ENCODE assay signal across 17 cellular contexts in the genomic region with DNA sequence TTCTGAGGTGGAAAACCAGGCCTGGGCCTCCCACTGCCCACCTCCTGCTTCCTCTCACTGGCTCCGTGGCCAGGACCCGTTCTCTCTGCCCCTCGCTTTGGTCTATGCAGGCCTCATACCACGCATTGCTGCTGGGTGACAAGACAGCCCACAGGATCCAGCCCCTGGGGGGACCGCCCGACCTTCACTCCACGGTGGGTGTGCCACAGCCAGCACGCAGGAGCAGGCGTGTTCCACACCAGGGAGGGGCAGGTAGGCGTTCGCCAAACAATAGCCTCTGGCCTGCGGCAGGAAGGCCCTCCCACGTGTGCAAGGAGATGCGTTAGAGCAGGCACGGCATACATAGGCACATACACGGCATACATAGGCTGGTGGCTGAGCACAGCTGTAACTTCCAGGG.
A peak's percentile ranks its signal among the peaks of the same experiment; 100 is the strongest.
DNase-seq lines count a peak whose midpoint lies in the region; ATAC-seq and TF ChIP-seq lines count a peak whose summit lies in the region.
"Had no signal": no experiment of that assay in that cellular context is flagged by ENCODE, and none has a peak within 500 bp of the region (broad histone marks: within the 10 kb centered on the region; RNA-seq: fewer than 3 reads in every experiment).

No MANE protein-coding gene starts in this region.

- peak; percentile 38 for ATAC-seq in stimulated activated memory B cell treated with anti-CD40 and anti-IgM and Interleukin-4, amounts not matched to agents 10 μg/mL and 1 μg/mL and 100 μg/mL, for 72 hours
- no peak for ATAC-seq in GM21717 (IDR thresholded peaks at IDR 0.05; ENCODE audit: unreplicated experiment)
- ATAC-seq: heart left ventricle had no signal

- no peak overlapping the region for H3K4me3 Mint-ChIP-seq in glutamatergic neuron (ENCODE audit: unreplicated experiment)
- H3K4me3 Mint-ChIP-seq in stimulated activated memory B cell treated with anti-CD40 and anti-IgM and Interleukin-4, amounts not matched to agents 10 μg/mL and 1 μg/mL and 100 μg/mL, for 72 hours = no peak overlapping the region
- no peak overlapping the region for H3K4me3 Mint-ChIP-seq in T-helper 2 cell treated with Interferon-gamma antibody and Interleukin-4, amounts not matched to agents 5 μg/mL and 100 μg/mL, for 36 hours

- peak overlapping the region; percentile 38 for H3K27ac Mint-ChIP-seq in glutamatergic neuron (ENCODE audit: unreplicated experiment)
- no peak overlapping the region for H3K27ac Mint-ChIP-seq in stimulated activated memory B cell treated with anti-CD40 and anti-IgM and Interleukin-4, amounts not matched to agents 10 μg/mL and 1 μg/mL and 100 μg/mL, for 72 hours
- no peak overlapping the region for H3K27ac Mint-ChIP-seq in T-helper 2 cell treated with Interferon-gamma antibody and Interleukin-4, amounts not matched to agents 5 μg/mL and 100 μg/mL, for 36 hours
- H3K27ac Mint-ChIP-seq: activated T-helper 2 cell treated with anti-CD3 and anti-CD28 coated beads, Interferon-gamma antibody, Interleukin-2, Interleukin-4, amounts not matched to agents 10 μg/mL and 5 μg/mL and 100 μg/mL, durations not matched to agents 14 hours and 24 hours and 36 hours had no signal

- no peak for TF ChIP-seq CTCF in glutamatergic neuron (IDR thresholded peaks at IDR 0.05; ENCODE audit: partially characterized antibody, unreplicated experiment)

- H3K27me3 Mint-ChIP-seq in glutamatergic neuron (ENCODE audit: unreplicated experiment) = peaks cover 7% of the 10 kb centered on the region
- peaks cover 43% of the 10 kb centered on the region for H3K27me3 Mint-ChIP-seq in stimulated activated memory B cell treated with anti-CD40 and anti-IgM and Interleukin-4, amounts not matched to agents 10 μg/mL and 1 μg/mL and 100 μg/mL, for 72 hours
- peaks cover 10% of the 10 kb centered on the region for H3K27me3 Mint-ChIP-seq in T-helper 2 cell treated with Interferon-gamma antibody and Interleukin-4, amounts not matched to agents 5 μg/mL and 100 μg/mL, for 36 hours (ENCODE audit: low read depth)

- H3K36me3 Mint-ChIP-seq in glutamatergic neuron (ENCODE audit: unreplicated experiment) = no peaks in the 10 kb centered on the region
- H3K36me3 Mint-ChIP-seq in stimulated activated memory B cell treated with anti-CD40 and anti-IgM and Interleukin-4, amounts not matched to agents 10 μg/mL and 1 μg/mL and 100 μg/mL, for 72 hours = no peaks in the 10 kb centered on the region
- no peaks in the 10 kb centered on the region for H3K36me3 Mint-ChIP-seq in T-helper 2 cell treated with Interferon-gamma antibody and Interleukin-4, amounts not matched to agents 5 μg/mL and 100 μg/mL, for 36 hours (ENCODE audit: low read depth)

- peaks cover 55% of the 10 kb centered on the region for H3K4me1 Mint-ChIP-seq in glutamatergic neuron (ENCODE audit: low read depth, unreplicated experiment)
- H3K4me1 Mint-ChIP-seq in stimulated activated memory B cell treated with anti-CD40 and anti-IgM and Interleukin-4, amounts not matched to agents 10 μg/mL and 1 μg/mL and 100 μg/mL, for 72 hours = peaks cover 8% of the 10 kb centered on the region
- H3K4me1 Mint-ChIP-seq in T-helper 2 cell treated with Interferon-gamma antibody and Interleukin-4, amounts not matched to agents 5 μg/mL and 100 μg/mL, for 36 hours (ENCODE audit: low read depth) = peaks cover 2% of the 10 kb centered on the region

- peaks cover 11% of the 10 kb centered on the region for H3K9me3 Mint-ChIP-seq in glutamatergic neuron (ENCODE audit: unreplicated experiment)
- H3K9me3 Mint-ChIP-seq in stimulated activated memory B cell treated with anti-CD40 and anti-IgM and Interleukin-4, amounts not matched to agents 10 μg/mL and 1 μg/mL and 100 μg/mL, for 72 hours = no peaks in the 10 kb centered on the region
- no peaks in the 10 kb centered on the region for H3K9me3 Mint-ChIP-seq in T-helper 2 cell treated with Interferon-gamma antibody and Interleukin-4, amounts not matched to agents 5 μg/mL and 100 μg/mL, for 36 hours
- H3K9me3 Mint-ChIP-seq: activated T-helper 2 cell treated with anti-CD3 and anti-CD28 coated beads, Interferon-gamma antibody, Interleukin-2, Interleukin-4, amounts not matched to agents 10 μg/mL and 5 μg/mL and 100 μg/mL, durations not matched to agents 14 hours and 24 hours and 36 hours had no signal

- peak; percentile 23 for DNase-seq in activated CD4-positive, CD25-positive, alpha-beta regulatory T cell treated with anti-CD3 and anti-CD28 coated beads, Interleukin-2, amount 50 U/mL, for 72 hours
- DNase-seq in activated CD4-positive, CD25-positive, alpha-beta regulatory T cell (lab: John Stamatoyannopoulos, UW) = no peak
- peak; percentile 54 for DNase-seq in SW480 (ENCODE audit: low spot score)
- no peak for DNase-seq in glutamatergic neuron
- no peak for DNase-seq in T-helper 2 cell treated with Interferon-gamma antibody and Interleukin-4, amounts not matched to agents 5 μg/mL and 100 μg/mL, for 36 hours (ENCODE audit: low spot score)
- no peak for DNase-seq in NCI-H128 (lab: John Stamatoyannopoulos, UW; ENCODE audit: unreplicated experiment)
- DNase-seq: activated CD4-positive, alpha-beta T cell treated with anti-CD3 and anti-CD28 coated beads for 4 hours; BE2C; effector CD8-positive, alpha-beta T cell; GOT3; NCI-H187 treated with DMSO at 0.1 percent for 48 hours; NCI-H510A; stimulated activated CD4-positive, alpha-beta T cell treated with anti-CD3 and anti-CD28 coated beads, Interleukin-2, amount 100 ng/mL, for 48 hours had no signal

Comparison
In these comparisons a context has a peak if more than half of its experiments do, and no peak if none do; other contexts are left out.
1. DNase-seq: peak in activated CD4-positive, CD25-positive, alpha-beta regulatory T cell treated with anti-CD3 and anti-CD28 coated beads, Interleukin-2, amount 50 U/mL, for 72 hours (single experiment) and SW480 (single experiment); none in activated CD4-positive, CD25-positive, alpha-beta regulatory T cell (0 of 4), glutamatergic neuron (single experiment), T-helper 2 cell treated with Interferon-gamma antibody and Interleukin-4, amounts not matched to agents 5 μg/mL and 100 μg/mL, for 36 hours (single experiment) and NCI-H128 (single experiment).